8 cellular contexts compared by ENCODE assay signal in genomic region chr11:128496684-128497056, GRCh38.
A peak's percentile ranks its signal among the peaks of the same experiment; 100 is the strongest.
DNase-seq lines count a peak whose midpoint lies in the region; ATAC-seq and TF ChIP-seq lines count a peak whose summit lies in the region.

No MANE protein-coding gene starts in this region.

- no peak for TF ChIP-seq CTCF in HFF-Myc (IDR thresholded peaks at IDR 0.05; ENCODE audit: low read depth, low read length, missing control alignments)
- no peak for TF ChIP-seq CTCF in PC-3 (conservative IDR thresholded peaks at IDR 0.05; ENCODE audit: low read depth, low read length)
- TF ChIP-seq CTCF in foreskin fibroblast (IDR thresholded peaks at IDR 0.05; ENCODE audit: low read depth, low read length): no peak

- H2AFZ ChIP-seq in PC-3 (ENCODE audit: low read length): no peak overlapping the region

- H3K79me2 ChIP-seq in PC-3 (ENCODE audit: low read length): peaks cover 90% of the 10 kb centered on the region

- intact Hi-C loops in PC-3 (cut with micrococcal nuclease): loop anchor here (1.0 to 10.0 kb wide), 4 partner anchors 11 to 289 kb away; no protein-coding TSS in a partner anchor

- H3K9me2 ChIP-seq in PC-3 (replicated peaks; ENCODE audit: low read length): no peaks in the 10 kb centered on the region

- H3K4me1 ChIP-seq in PC-3 (ENCODE audit: insufficient read depth, low read length): peaks cover 97% of the 10 kb centered on the region

- POLR2A ChIA-PET in PC-3 (lab: Charles Lee; ENCODE audit: unreplicated experiment): interaction anchor here (0.6 to 1.0 kb wide), 3 partner anchors 11 to 297 kb away, joined by 3 to 4 read pairs (median 3); no protein-coding TSS in a partner anchor

- H3K9ac ChIP-seq in PC-3 (ENCODE audit: low read length): peak overlapping the region; percentile 76

- no peaks in the 10 kb centered on the region for H3K27me3 ChIP-seq in PC-3 (ENCODE audit: low read length)

- DNase-seq in HFF-Myc (ENCODE audit: extremely low read depth, low read depth) (no peak), PC-3 (peak; percentile 88), foreskin fibroblast (no peak), NCI-H226 (no peak), HUDEP-2 (lab: John Stamatoyannopoulos, UW; ENCODE audit: unreplicated experiment in 76 of 76) (no peak), epidermal melanocyte (ENCODE audit: insufficient read length, low spot score) (no peak)
- DNase-seq in stimulated activated naive CD8-positive, alpha-beta T cell treated with anti-CD3 and anti-CD28 coated beads, Interleukin-15, Interleukin-2, amounts not matched to agents 100 U/mL and 50 U/mL, for 24 hours: no peak

- peak overlapping the region; percentile 90 for H3K4me2 ChIP-seq in PC-3 (ENCODE audit: low read length)

- H3K9me3 ChIP-seq in PC-3 (ENCODE audit: low read length): no peaks in the 10 kb centered on the region

- H3K4me3 ChIP-seq in HFF-Myc (replicated peaks; ENCODE audit: low read depth, low read length) (peak overlapping the region; percentile 19), PC-3 (ENCODE audit: low read length) (peak overlapping the region; percentile 62), foreskin fibroblast (ENCODE audit: low read depth in 1 of 2, low read length in 2 of 2) (peak overlapping the region; percentile 7 to 27)

- ATAC-seq in PC-3 (peak; percentile 39), HG03025 (IDR thresholded peaks at IDR 0.05; ENCODE audit: low FRiP score, unreplicated experiment) (no peak)
- ATAC-seq in stimulated activated naive CD8-positive, alpha-beta T cell treated with anti-CD3 and anti-CD28 coated beads, Interleukin-15, Interleukin-2, amounts not matched to agents 100 U/mL and 50 U/mL, for 24 hours: peak; percentile 1

- CTCF ChIA-PET in PC-3 (lab: Charles Lee): interaction anchor here (0.6 kb wide), 2 partner anchors 135 to 173 kb away, joined by 3 read pairs; no protein-coding TSS in a partner anchor

- H4K20me1 ChIP-seq in PC-3 (ENCODE audit: low read length): no peaks in the 10 kb centered on the region

- H3K36me3 ChIP-seq in PC-3 (ENCODE audit: low read depth, low read length): peaks cover 11% of the 10 kb centered on the region

- peaks cover 37% of the 10 kb centered on the region for H3F3A ChIP-seq in PC-3 (ENCODE audit: low read length, unreplicated experiment)

- TSS peak; percentile 24 for BruUV-seq in PC-3 (replicated peaks; lab: Mats Ljungman, UMichigan)

- H3K27ac ChIP-seq in PC-3 (ENCODE audit: low read length): peak overlapping the region; percentile 91
